Comparison of ENCODE assay signal across 25 cellular contexts in the genomic region with DNA sequence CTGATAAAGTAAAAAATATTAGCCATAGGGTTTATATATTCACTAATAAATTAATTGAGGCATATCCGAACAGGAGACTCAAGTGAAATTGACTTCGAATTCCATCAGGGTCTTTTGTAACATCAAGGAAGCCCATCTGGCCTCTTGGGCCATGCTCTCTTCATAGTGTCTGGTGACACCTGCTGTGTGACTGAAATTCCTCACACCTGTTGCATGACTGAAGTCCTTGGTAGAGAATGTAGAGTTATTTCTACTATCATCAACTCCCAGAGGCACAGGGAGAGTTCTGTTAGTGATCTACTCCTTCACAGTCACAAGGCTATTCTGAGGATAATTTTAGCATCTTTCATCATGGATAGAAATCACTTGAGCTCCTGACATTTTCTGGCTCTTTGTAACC.
DNase-seq lines count a peak whose midpoint lies in the region; ATAC-seq, FAIRE-seq and TF ChIP-seq lines count a peak whose summit lies in the region.
"Had no signal": no experiment of that assay in that cellular context is flagged by ENCODE, and none has a peak within 500 bp of the region (broad histone marks: within the 10 kb centered on the region; RNA-seq: fewer than 3 reads in every experiment).

No MANE protein-coding gene starts in this region.

- WGBS in H1 (ENCODE audit: extremely low coverage in 1 of 2, insufficient coverage in 1 of 2, insufficient read length in 1 of 2, insufficient replicate concordance in 2 of 2, low coverage in 1 of 2, low lambda C conversion rate in 2 of 2, missing lambda C conversion rate in 1 of 2), 2 experiments, result 79% methylated on average over 2 of the region's 2 CpGs; no CpG with 5 or more reads in 1 of the 2 experiments

- no peak overlapping the region for H2BK20ac ChIP-seq in H1 (ENCODE audit: low read length)

- TF ChIP-seq EP300 in H1 (IDR thresholded peaks at IDR 0.05; ENCODE audit: borderline replicate concordance in 1 of 2, low read depth in 2 of 2, low read length in 2 of 2), result no peak

- in situ Hi-C loops in GM13977 (cut with MboI; ENCODE audit: low pct_unique_long_range_greater_than_20kb, low sequenced_read_pairs, unreplicated experiment), result no loop called here

- POLR2A ChIA-PET in HEK293 (lab: Yijun Ruan, JAX) (no interaction called here), H1 (lab: Charles Lee; ENCODE audit: partially characterized antibody) (no interaction called here), GM10248 (lab: Yijun Ruan, JAX) (no interaction called here)

- no peak overlapping the region for H3K23ac ChIP-seq in H1 (ENCODE audit: insufficient read length)

- no peak overlapping the region for H2BK120ac ChIP-seq in H1 (replicated peaks; ENCODE audit: low read depth, low read length)

- no peak overlapping the region for H2BK5ac ChIP-seq in H1 (ENCODE audit: low read depth, low read length)

- DNase-seq in GM13977 (ENCODE audit: low spot score), result no peak
- no peak for DNase-seq in H1 (ENCODE audit: low read depth in 1 of 2, low spot score in 2 of 2)
- no peak for DNase-seq in kidney
- DNase-seq in Right ventricle myocardium inferior (ENCODE audit: missing footprints), result no peak
- DNase-seq in GM10248 (ENCODE audit: extremely low spot score), result no peak
- DNase-seq in erythroblast (lab: John Stamatoyannopoulos, UW), result no peak
- DNase-seq: 8988T; ACHN; AML-193; BE2C; CD4-positive, alpha-beta T cell; CD8-positive, alpha-beta memory T cell; DMS 273 treated with DMSO at 0.1 percent for 48 hours; DMS79; EL; GDM1; GOT3; H7; HCEC 1CT had no signal

- no peak overlapping the region for H2BK15ac ChIP-seq in H1 (ENCODE audit: low read length)

- H3K36me3 ChIP-seq in HEK293 (ENCODE audit: control insufficient read depth in 2 of 2, insufficient read depth in 1 of 2, low read length in 2 of 2), result no peaks in the 10 kb centered on the region
- no peaks in the 10 kb centered on the region for H3K36me3 ChIP-seq in H1 (ENCODE audit: control insufficient read depth in 2 of 4, insufficient read depth in 4 of 4, low read length in 3 of 4)
- H3K36me3 ChIP-seq in kidney (ENCODE audit: control insufficient read depth in 1 of 2, insufficient read depth in 2 of 2, low read length in 2 of 2), result no peaks in the 10 kb centered on the region
- H3K36me3 ChIP-seq: BE2C; BLaER1 treated with 17β-estradiol and CSF1 and Interleukin-3, amounts not matched to agents 10 nM and 100 nM had no signal

- H3K4me1 ChIP-seq in HEK293 (ENCODE audit: control insufficient read depth, insufficient read depth, low read length) (no peaks in the 10 kb centered on the region), H1 (replicated peaks in 1 of 4; ENCODE audit: control insufficient read depth in 3 of 4, insufficient read depth in 4 of 4, low read length in 3 of 4) (no peaks in the 10 kb centered on the region), kidney (ENCODE audit: control insufficient read depth in 1 of 2, insufficient read depth in 1 of 2, low read depth in 1 of 2, low read length in 2 of 2) (no peaks in the 10 kb centered on the region)
- H3K4me1 ChIP-seq: A549, BE2C had no signal

- TF ChIP-seq POLR2A in H1 (IDR thresholded peaks at IDR 0.05; ENCODE audit: control extremely low read depth in 1 of 2, low read depth in 2 of 2, low read length in 2 of 2), result no peak
- TF ChIP-seq POLR2A in erythroblast (IDR thresholded peaks at IDR 0.05; ENCODE audit: low read length), result no peak

- H3K4ac ChIP-seq in H1 (replicated peaks; ENCODE audit: insufficient read length, low read depth, low read length), result no peak overlapping the region

- intact Hi-C loops in kidney (cut with DNase I) (no loop called here), Right ventricle myocardium inferior (cut with DNase I) (no loop called here)

- no peak overlapping the region for H4K91ac ChIP-seq in H1 (replicated peaks; ENCODE audit: insufficient read length, low read length)

- H4K20me1 ChIP-seq in H1 (replicated peaks in 1 of 2; ENCODE audit: control insufficient read depth in 1 of 2, insufficient read depth in 2 of 2, low read length in 2 of 2), result no peaks in the 10 kb centered on the region
- H4K20me1 ChIP-seq: BLaER1 treated with 17β-estradiol and CSF1 and Interleukin-3, amounts not matched to agents 10 nM and 100 nM had no signal

- H3K9ac ChIP-seq in H1 (replicated peaks in 1 of 4; ENCODE audit: extremely low read depth in 1 of 4, low read depth in 3 of 4, low read length in 3 of 4) (no peak overlapping the region), kidney (ENCODE audit: low read length in 2 of 2) (no peak overlapping the region)
- H3K9ac ChIP-seq: BLaER1 treated with 17β-estradiol and CSF1 and Interleukin-3, amounts not matched to agents 10 nM and 100 nM had no signal

- H3K56ac ChIP-seq in H1 (replicated peaks; ENCODE audit: insufficient read length, low read depth, low read length), result no peak overlapping the region

- H3K4me2 ChIP-seq in H1 (ENCODE audit: insufficient read depth in 1 of 2, low read depth in 2 of 2, low read length in 2 of 2), result no peak overlapping the region
- H3K4me2 ChIP-seq: A549; BLaER1 treated with 17β-estradiol and CSF1 and Interleukin-3, amounts not matched to agents 10 nM and 100 nM had no signal

- H3K4me3 ChIP-seq in HEK293 (ENCODE audit: low read depth, low read length) (no peak overlapping the region), H1 (ENCODE audit: extremely low read depth in 1 of 4, insufficient read depth in 2 of 4, low read depth in 3 of 4, low read length in 4 of 4) (no peak overlapping the region), kidney (ENCODE audit: low read length in 2 of 2) (no peak overlapping the region)
- H3K4me3 ChIP-seq: A549; BLaER1 treated with 17β-estradiol and CSF1 and Interleukin-3, amounts not matched to agents 10 nM and 100 nM had no signal

- no peaks in the 10 kb centered on the region for H3K27me3 ChIP-seq in H1 (replicated peaks in 1 of 4; ENCODE audit: control insufficient read depth in 3 of 4, extremely low read depth in 1 of 4, insufficient read depth in 3 of 4, low read length in 3 of 4)
- H3K27me3 ChIP-seq: BE2C; BLaER1 treated with 17β-estradiol and CSF1 and Interleukin-3, amounts not matched to agents 10 nM and 100 nM had no signal

- no peaks in the 10 kb centered on the region for H3K79me2 ChIP-seq in H1 (ENCODE audit: control insufficient read depth in 1 of 2, insufficient read depth in 2 of 2, low read length in 2 of 2)

- no peak overlapping the region for H3K18ac ChIP-seq in H1 (ENCODE audit: extremely low read depth, low read length)

- no peak overlapping the region for H2AK5ac ChIP-seq in H1 (ENCODE audit: low read depth, low read length)

- H4K5ac ChIP-seq in H1 (ENCODE audit: insufficient read length, low read depth, low read length), result no peak overlapping the region

- no peak overlapping the region for H4K8ac ChIP-seq in H1 (ENCODE audit: extremely low read depth, insufficient read depth, low read length)

- H3K27ac ChIP-seq in HEK293 (ENCODE audit: extremely low read depth, low read depth, low read length) (no peak overlapping the region), H1 (ENCODE audit: low read depth, low read length) (no peak overlapping the region), kidney (ENCODE audit: low read depth in 2 of 2, low read length in 2 of 2) (no peak overlapping the region)
- H3K27ac ChIP-seq: A549; BLaER1 treated with 17β-estradiol and CSF1 and Interleukin-3, amounts not matched to agents 10 nM and 100 nM had no signal

- peak in 1 of 2 experiments; percentile 17; a peak in 1 of 4 replicates for TF ChIP-seq RAD21 in H1 (IDR thresholded peaks at IDR 0.05 in 1 of 2, conservative IDR thresholded peaks at IDR 0.05 in 1 of 2; ENCODE audit: low read depth in 2 of 2, low read length in 2 of 2)

- peak; percentile 6 for TF ChIP-seq CTCF in GM13977 (IDR thresholded peaks at IDR 0.05; ENCODE audit: extremely low read depth, insufficient read depth, missing control alignments)
- no peak for TF ChIP-seq CTCF in HEK293 (tag by site-specific recombination; IDR thresholded peaks at IDR 0.05)
- TF ChIP-seq CTCF in H1 (IDR thresholded peaks at IDR 0.05; ENCODE audit: control extremely low read depth in 1 of 3, insufficient read depth in 1 of 3, low read depth in 1 of 3, low read length in 3 of 3), result no peak
- peak; percentile 2 for TF ChIP-seq CTCF in kidney (IDR thresholded peaks at IDR 0.05; ENCODE audit: borderline replicate concordance, extremely low read depth, insufficient read depth)
- no peak for TF ChIP-seq CTCF in GM10248 (IDR thresholded peaks at IDR 0.05; ENCODE audit: control extremely low read depth, extremely low read depth, low read depth, missing control alignments)

- H3K14ac ChIP-seq in H1 (ENCODE audit: insufficient read length), result no peak overlapping the region

- H3K23me2 ChIP-seq in H1 (ENCODE audit: low read depth, low read length), result no peaks in the 10 kb centered on the region; the same call in 1 of the 2 replicates

- ATAC-seq in Right ventricle myocardium inferior, result no peak
- ATAC-seq in GM21447 (IDR thresholded peaks at IDR 0.05; ENCODE audit: unreplicated experiment), result no peak
- ATAC-seq: A549 had no signal

- H3K9me3 ChIP-seq in HEK293 (ENCODE audit: control insufficient read depth, insufficient read depth, low read depth, low read length) (no peaks in the 10 kb centered on the region), H1 (ENCODE audit: insufficient read depth in 2 of 2, low read depth in 1 of 2, low read length in 1 of 2) (no peaks in the 10 kb centered on the region), kidney (ENCODE audit: control insufficient read depth in 1 of 2, low read length in 2 of 2) (no peaks in the 10 kb centered on the region)
- H3K9me3 ChIP-seq: A549; BE2C; BLaER1 treated with 17β-estradiol and CSF1 and Interleukin-3, amounts not matched to agents 10 nM and 100 nM had no signal

- CTCF ChIA-PET in HEK293 (lab: Yijun Ruan, JAX) (no interaction called here), H1 (lab: Charles Lee; ENCODE audit: partially characterized antibody) (interaction anchor here (0.7 to 1.2 kb wide), 3 partner anchors 10 to 190 kb away, joined by 4 read pairs; no protein-coding TSS in a partner anchor), GM10248 (lab: Yijun Ruan, JAX) (no interaction called here)

- no peak overlapping the region for H2AFZ ChIP-seq in H1 (ENCODE audit: low read length)

- H2BK12ac ChIP-seq in H1 (ENCODE audit: low read depth, low read length), result no peak overlapping the region

- no peaks in the 10 kb centered on the region for H3K79me1 ChIP-seq in H1 (ENCODE audit: low read depth, low read length)

- FAIRE-seq in H1 (lab: Jason Lieb, UNC), result no peak
- no peak for FAIRE-seq in kidney (lab: Jason Lieb, UNC)
- FAIRE-seq: A549, D721Med, GM12891 had no signal

TF ChIP-seq in H1, 55 proteins besides CTCF, POLR2A, EP300 and RAD21:
- TF ChIP-seq CBX5 (IDR thresholded peaks at IDR 0.05; ENCODE audit: low read depth, low read length) (no peak), SP2 (IDR thresholded peaks at IDR 0.05; ENCODE audit: low read length) (no peak), TEAD4 (IDR thresholded peaks at IDR 0.05; ENCODE audit: low read depth, low read length) (0 out of 2 replicates have a peak, but pooled peaks have one; percentile 23), NANOG (IDR thresholded peaks at IDR 0.05; ENCODE audit: insufficient read depth, low read depth, low read length, poor library complexity, severe bottlenecking) (no peak), HDAC2 (IDR thresholded peaks at IDR 0.05; ENCODE audit: borderline replicate concordance in 1 of 2, low read depth in 2 of 2, low read length in 2 of 2) (no peak), TAF1 (IDR thresholded peaks at IDR 0.05; ENCODE audit: low read depth, low read length) (no peak)

Comparison
In these comparisons a context has a peak if more than half of its experiments do, and no peak if none do; other contexts are left out.
1. CTCF ChIP-seq: peak in GM13977 (single experiment) and kidney (single experiment); none in HEK293 (single experiment), H1 (0 of 3) and GM10248 (single experiment).